1 cellular context compared by ENCODE assay signal in the genomic region with DNA sequence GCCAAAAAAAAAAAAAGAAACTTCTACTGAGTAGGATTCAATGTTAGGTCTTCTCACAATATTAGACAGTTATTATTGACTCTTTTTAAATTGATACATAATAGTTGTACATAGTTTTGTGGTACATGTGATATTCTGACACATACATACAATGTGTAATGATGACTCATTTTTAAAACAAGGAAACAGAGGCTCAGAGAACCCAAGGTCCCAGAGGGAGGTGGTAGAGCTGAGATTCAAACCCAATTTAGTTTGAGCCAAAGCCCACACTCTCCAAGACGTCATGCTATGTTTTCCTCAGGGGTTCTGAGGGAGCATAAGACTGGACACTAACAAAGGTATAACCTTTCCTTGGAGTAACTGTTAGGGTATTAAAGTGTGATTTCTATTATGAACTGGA.
TF ChIP-seq lines count a peak whose summit lies in the region.

No MANE protein-coding gene starts in this region.

TF ChIP-seq in SK-N-SH treated with all-trans-retinoic acid at 6 μM for 48 hours, 23 proteins besides CTCF, POLR2A, EP300 and RAD21 (continued from another document):
- TF ChIP-seq, protein P1, sequence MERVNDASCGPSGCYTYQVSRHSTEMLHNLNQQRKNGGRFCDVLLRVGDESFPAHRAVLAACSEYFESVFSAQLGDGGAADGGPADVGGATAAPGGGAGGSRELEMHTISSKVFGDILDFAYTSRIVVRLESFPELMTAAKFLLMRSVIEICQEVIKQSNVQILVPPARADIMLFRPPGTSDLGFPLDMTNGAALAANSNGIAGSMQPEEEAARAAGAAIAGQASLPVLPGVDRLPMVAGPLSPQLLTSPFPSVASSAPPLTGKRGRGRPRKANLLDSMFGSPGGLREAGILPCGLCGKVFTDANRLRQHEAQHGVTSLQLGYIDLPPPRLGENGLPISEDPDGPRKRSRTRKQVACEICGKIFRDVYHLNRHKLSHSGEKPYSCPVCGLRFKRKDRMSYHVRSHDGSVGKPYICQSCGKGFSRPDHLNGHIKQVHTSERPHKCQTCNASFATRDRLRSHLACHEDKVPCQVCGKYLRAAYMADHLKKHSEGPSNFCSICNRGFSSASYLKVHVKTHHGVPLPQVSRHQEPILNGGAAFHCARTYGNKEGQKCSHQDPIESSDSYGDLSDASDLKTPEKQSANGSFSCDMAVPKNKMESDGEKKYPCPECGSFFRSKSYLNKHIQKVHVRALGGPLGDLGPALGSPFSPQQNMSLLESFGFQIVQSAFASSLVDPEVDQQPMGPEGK (CRISPR knock-in tag; IDR thresholded peaks at IDR 0.05; ENCODE audit: borderline replicate concordance): no peak
- TF ChIP-seq ZFP3 (CRISPR knock-in tag; IDR thresholded peaks at IDR 0.05) (no peak), ZNF565 (CRISPR knock-in tag; conservative IDR thresholded peaks at IDR 0.05; ENCODE audit: low read depth) (no peak), PPARA (CRISPR knock-in tag; IDR thresholded peaks at IDR 0.05; ENCODE audit: borderline replicate concordance) (no peak), TCF4 (CRISPR knock-in tag; IDR thresholded peaks at IDR 0.05; ENCODE audit: borderline replicate concordance) (no peak), ZNF8 (CRISPR knock-in tag; IDR thresholded peaks at IDR 0.05) (no peak), GLIS3 (CRISPR knock-in tag; IDR thresholded peaks at IDR 0.05) (no peak), ZFP30 (CRISPR knock-in tag; IDR thresholded peaks at IDR 0.05) (no peak), TOX (CRISPR knock-in tag; IDR thresholded peaks at IDR 0.05; ENCODE audit: borderline replicate concordance) (no peak), OSR1 (CRISPR knock-in tag; IDR thresholded peaks at IDR 0.05) (no peak), ISL1 (CRISPR knock-in tag; IDR thresholded peaks at IDR 0.05) (no peak)
TF ChIP-seq in SK-N-SH treated with all-trans-retinoic acid at 6 μM for 48 hours: peak in this region for 0.
